In genomic region chr3:71961891-71962290, GRCh38 we compare ENCODE assay signal across 8 cellular contexts.
"Had no signal": no experiment of that assay in that cellular context is flagged by ENCODE, and none has a peak within 500 bp of the region (broad histone marks: within the 10 kb centered on the region; RNA-seq: fewer than 3 reads in every experiment).

No MANE protein-coding gene starts in this region.

- H3K4me3 ChIP-seq: GM12878 had no signal

- DNase-seq: GDM1, GF-D8 had no signal

- FAIRE-seq: G401.6, GM12878, GM12891, GM12892, GM18507, GM19239 had no signal
